In genomic region chr19:50263176-50263575, GRCh38 we compare ENCODE assay signal across 9 cellular contexts. TPM values are rescaled to one million over a fixed set of nuclear protein-coding genes. Genes with fewer than 3 reads are reported as not detected.
"Had no signal": no experiment of that assay in that cellular context is flagged by ENCODE, and none has a peak within 500 bp of the region (broad histone marks: within the 10 kb centered on the region; RNA-seq: fewer than 3 reads in every experiment).

No MANE protein-coding gene starts in this region.

- H3K36me3 ChIP-seq: HAP-1 had no signal

- H3K4me1 ChIP-seq: HAP-1 had no signal

- FAIRE-seq: H1, H54, HTR-8/SVneo had no signal

- H2AFZ ChIP-seq: GM23338 had no signal

- H3K9me3 ChIP-seq: HAP-1 had no signal

- ATAC-seq: GM23338, HCT116 had no signal

- H3K4me2 ChIP-seq: GM23338 had no signal

- H3K4me3 ChIP-seq: GM23338, HAP-1 had no signal

- DNase-seq: HFFc6, KG1 had no signal

RNA-seq across cellular contexts. Expression of gene MYH14, which starts 59.8 kb away (rescaled TPM):
- polyA plus RNA-seq: IgD-negative memory B cell had no signal
